In genomic region chr6:137927777-137928218, GRCh38 we compare ENCODE assay signal across 8 cellular contexts.
DNase-seq lines count a peak whose midpoint lies in the region; ATAC-seq and TF ChIP-seq lines count a peak whose summit lies in the region.

No MANE protein-coding gene starts in this region.

- H3K27ac ChIP-seq in testis: no peak overlapping the region

- H3K9me3 ChIP-seq in testis: no peaks in the 10 kb centered on the region

- peak overlapping the region; percentile 95 for H3K27ac Mint-ChIP-seq in T-helper 1 cell treated with Interleukin-12 subunit alpha and Interleukin-12 subunit beta and Interleukin-4 antibody, amounts not matched to agents 30 μg/mL and 1 μg/mL, for 36 hours
- no peak overlapping the region for H3K27ac Mint-ChIP-seq in osteocyte (ENCODE audit: unreplicated experiment)

- H3K36me3 ChIP-seq in testis (ENCODE audit: low read depth, missing control alignments): no peaks in the 10 kb centered on the region

- WGBS in testis, 2 donors: 34 to 35% methylated on average over 8 of the region's 8 CpGs

- no peak for TF ChIP-seq CTCF in osteocyte (IDR thresholded peaks at IDR 0.05)
- TF ChIP-seq CTCF in testis (IDR thresholded peaks at IDR 0.05): no peak

- DNase-seq in SKM-1 treated with dmso at 0.1 percent for 144 hours (lab: John Stamatoyannopoulos, UW; ENCODE audit: unreplicated experiment) (peak; percentile 38), SKM-1 (lab: John Stamatoyannopoulos, UW; ENCODE audit: unreplicated experiment) (no peak), osteocyte (ENCODE audit: extremely low spot score, unreplicated experiment) (no peak), testis (no peak)
- DNase-seq in activated naive CD8-positive, alpha-beta T cell treated with anti-CD3 and anti-CD28 coated beads, Interleukin-2, amount 50 U/mL, for 16 hours (ENCODE audit: low read depth, low spot score): peak; percentile 59
- peak; percentile 29 to 51 for DNase-seq in stimulated activated CD4-positive, alpha-beta T cell treated with anti-CD3 and anti-CD28 coated beads, Interleukin-1b, Interleukin-23, amount 100 ng/mL, for 1 hour (ENCODE audit: low read depth in 2 of 2)

- peak overlapping the region; percentile 74 for H3K4me3 Mint-ChIP-seq in T-helper 1 cell treated with Interleukin-12 subunit alpha and Interleukin-12 subunit beta and Interleukin-4 antibody, amounts not matched to agents 30 μg/mL and 1 μg/mL, for 36 hours
- H3K4me3 Mint-ChIP-seq in osteocyte (ENCODE audit: unreplicated experiment): no peak overlapping the region

- H3K27me3 ChIP-seq in testis: no peaks in the 10 kb centered on the region

- no peaks in the 10 kb centered on the region for H3K9me3 Mint-ChIP-seq in T-helper 1 cell treated with Interleukin-12 subunit alpha and Interleukin-12 subunit beta and Interleukin-4 antibody, amounts not matched to agents 30 μg/mL and 1 μg/mL, for 36 hours
- no peaks in the 10 kb centered on the region for H3K9me3 Mint-ChIP-seq in osteocyte (ENCODE audit: unreplicated experiment)

- no peaks in the 10 kb centered on the region for H3K27me3 Mint-ChIP-seq in T-helper 1 cell treated with Interleukin-12 subunit alpha and Interleukin-12 subunit beta and Interleukin-4 antibody, amounts not matched to agents 30 μg/mL and 1 μg/mL, for 36 hours (ENCODE audit: low read depth)
- H3K27me3 Mint-ChIP-seq in osteocyte (ENCODE audit: unreplicated experiment): no peaks in the 10 kb centered on the region

- intact Hi-C loops in testis (cut with DNase I; ENCODE audit: low total_unique reads): no loop called here

- no peaks in the 10 kb centered on the region for H3K4me1 ChIP-seq in testis

- H3K36me3 Mint-ChIP-seq in T-helper 1 cell treated with Interleukin-12 subunit alpha and Interleukin-12 subunit beta and Interleukin-4 antibody, amounts not matched to agents 30 μg/mL and 1 μg/mL, for 36 hours (ENCODE audit: low read depth): no peaks in the 10 kb centered on the region
- no peaks in the 10 kb centered on the region for H3K36me3 Mint-ChIP-seq in osteocyte (ENCODE audit: unreplicated experiment)

- peak; percentile 77 for ATAC-seq in HG03103 (IDR thresholded peaks at IDR 0.05; ENCODE audit: low read depth, unreplicated experiment)

- no peak overlapping the region for H3K4me3 ChIP-seq in testis

- H3K4me1 Mint-ChIP-seq in T-helper 1 cell treated with Interleukin-12 subunit alpha and Interleukin-12 subunit beta and Interleukin-4 antibody, amounts not matched to agents 30 μg/mL and 1 μg/mL, for 36 hours (ENCODE audit: low read depth): peaks cover 49% of the 10 kb centered on the region
- H3K4me1 Mint-ChIP-seq in osteocyte (ENCODE audit: unreplicated experiment): peaks cover 28% of the 10 kb centered on the region

- TF ChIP-seq POLR2A in testis (IDR thresholded peaks at IDR 0.05): no peak

Comparison
In these comparisons a context has a peak if more than half of its experiments do, and no peak if none do; other contexts are left out.
1. DNase-seq: peak in SKM-1 treated with dmso at 0.1 percent for 144 hours (single experiment), activated naive CD8-positive, alpha-beta T cell treated with anti-CD3 and anti-CD28 coated beads, Interleukin-2, amount 50 U/mL, for 16 hours (single experiment) and stimulated activated CD4-positive, alpha-beta T cell treated with anti-CD3 and anti-CD28 coated beads, Interleukin-1b, Interleukin-23, amount 100 ng/mL, for 1 hour (2 of 2); none in SKM-1 (single experiment), osteocyte (single experiment) and testis (single experiment).